Comparison of ENCODE assay signal across 23 cellular contexts in genomic region chr11:83948205-83948604, GRCh38.
"Had no signal": no experiment of that assay in that cellular context is flagged by ENCODE, and none has a peak within 500 bp of the region (broad histone marks: within the 10 kb centered on the region; RNA-seq: fewer than 3 reads in every experiment).

No MANE protein-coding gene starts in this region.

- H3K9me3 ChIP-seq: esophagus muscularis mucosa, gastroesophageal sphincter, lower lobe of right lung, neutrophil, prostate gland, sigmoid colon, stomach, thyroid gland, vagina had no signal

- H3K4me1 Mint-ChIP-seq: natural killer cell; stimulated activated effector memory CD8-positive, alpha-beta T cell treated with anti-CD3 and anti-CD28 coated beads, Interleukin-12 subunit alpha, Interleukin-12 subunit beta, amount 100 ng/mL, for 72 hours had no signal

- H3K4me3 ChIP-seq: coronary artery, esophagus muscularis mucosa, gastroesophageal sphincter, heart left ventricle, hepatocyte, lower lobe of right lung, prostate gland, sigmoid colon, stomach, thyroid gland, vagina had no signal

- H3K4me3 Mint-ChIP-seq: natural killer cell; stimulated activated effector memory CD8-positive, alpha-beta T cell treated with anti-CD3 and anti-CD28 coated beads, Interleukin-12 subunit alpha, Interleukin-12 subunit beta, amount 100 ng/mL, for 72 hours had no signal

- H3K27me3 ChIP-seq: esophagus muscularis mucosa, foreskin keratinocyte, gastroesophageal sphincter, heart left ventricle, hepatocyte, neutrophil, sigmoid colon, stomach, thyroid gland, vagina had no signal

- H3K27ac Mint-ChIP-seq: natural killer cell; stimulated activated effector memory CD8-positive, alpha-beta T cell treated with anti-CD3 and anti-CD28 coated beads, Interleukin-12 subunit alpha, Interleukin-12 subunit beta, amount 100 ng/mL, for 72 hours had no signal

- H3K4me1 ChIP-seq: esophagus muscularis mucosa, foreskin keratinocyte, gastroesophageal sphincter, heart left ventricle, lower lobe of right lung, prostate gland, sigmoid colon, thyroid gland, vagina had no signal

- H3K79me2 ChIP-seq: hepatocyte had no signal

- H3K36me3 Mint-ChIP-seq: natural killer cell; stimulated activated effector memory CD8-positive, alpha-beta T cell treated with anti-CD3 and anti-CD28 coated beads, Interleukin-12 subunit alpha, Interleukin-12 subunit beta, amount 100 ng/mL, for 72 hours had no signal

- H3K36me3 ChIP-seq: esophagus muscularis mucosa, gastroesophageal sphincter, heart left ventricle, lower lobe of right lung, neutrophil, prostate gland, sigmoid colon, stomach, thyroid gland, vagina had no signal

- H3K4me2 ChIP-seq: hepatocyte had no signal

- DNase-seq: dermis blood vessel endothelial cell; effector memory CD4-positive, alpha-beta T cell; foreskin keratinocyte; heart left ventricle; left ventricle myocardium superior; lower lobe of right lung; natural killer cell; right cardiac atrium; sigmoid colon; stimulated activated CD4-positive, alpha-beta T cell treated with anti-CD3 and anti-CD28 coated beads, Interleukin-2, amount 100 ng/mL, for 24 hours; stimulated activated CD4-positive, alpha-beta T cell treated with anti-CD3 and anti-CD28 coated beads, Interleukin-4, amount 100 ng/mL, for 24 hours; stimulated activated naive CD4-positive, alpha-beta T cell treated with Interleukin-2 at 50 U/mL for 16 hours; stomach; thyroid gland; trophoblast cell had no signal

- H3K27ac ChIP-seq: coronary artery, esophagus muscularis mucosa, foreskin keratinocyte, gastroesophageal sphincter, heart left ventricle, hepatocyte, lower lobe of right lung, neutrophil, prostate gland, sigmoid colon, stomach, thyroid gland, vagina had no signal

- H2AFZ ChIP-seq: hepatocyte had no signal
